In genomic region chr11:82792319-82792718, GRCh38 we compare ENCODE assay signal across 32 cellular contexts. TPM values are rescaled to one million over a fixed set of nuclear protein-coding genes. Genes with fewer than 3 reads are reported as not detected.
"Had no signal": no experiment of that assay in that cellular context is flagged by ENCODE, and none has a peak within 500 bp of the region (broad histone marks: within the 10 kb centered on the region; RNA-seq: fewer than 3 reads in every experiment).

No MANE protein-coding gene starts in this region.

- DNase-seq: activated B cell treated with CpG ODN at 0.5 μM for 24 hours; activated CD4-positive, alpha-beta T cell treated with anti-CD3 and anti-CD28 coated beads, Interleukin-2, amount 50 U/mL, for 1 hour; activated CD8-positive, alpha-beta T cell treated with anti-CD3 and anti-CD28 coated beads for 36 hours; activated gamma-delta T cell treated with Interleukin-2 at 50 U/mL for 16 hours; activated naive CD4-positive, alpha-beta T cell treated with anti-CD3 and anti-CD28 coated beads, Interleukin-2, amount 50 U/mL, for 16 hours; activated T-cell treated with anti-CD3 and anti-CD28 coated beads, Interleukin-2, amount 50 U/mL, for 4 hours; amygdala; caudate nucleus; foreskin keratinocyte; heart left ventricle; hypothalamus; immature natural killer cell; kidney; left colon; mammary epithelial cell; naive B cell; nucleus accumbens; pancreas; retina; sigmoid colon; small intestine; stimulated activated CD4-positive, alpha-beta T cell treated with anti-CD3 and anti-CD28 coated beads, Interleukin-1b, Interleukin-23, amount 100 ng/mL, for 48 hours; stimulated activated CD4-positive, alpha-beta T cell treated with anti-CD3 and anti-CD28 coated beads, Interleukin-4, amount 100 ng/mL, for 4 hours; stimulated activated CD8-positive, alpha-beta memory T cell treated with anti-CD3 and anti-CD28 coated beads, Interleukin-4, amount 100 ng/mL, for 48 hours; stimulated activated naive CD8-positive, alpha-beta T cell treated with anti-CD3 and anti-CD28 coated beads, Interleukin-15, amount 100 ng/mL, for 72 hours; T-helper 17 cell; T1000; thyroid gland had no signal

- H3K4me1 ChIP-seq: foreskin keratinocyte, pancreas, prostate gland, sigmoid colon, thyroid gland had no signal

- H3K27ac ChIP-seq: esophagus muscularis mucosa, foreskin keratinocyte, pancreas, prostate gland, sigmoid colon, thyroid gland had no signal

- FAIRE-seq: kidney, pancreas, small intestine had no signal

- H3K4me3 ChIP-seq: esophagus muscularis mucosa, heart left ventricle, pancreas, prostate gland, sigmoid colon, thyroid gland had no signal

- H3K36me3 ChIP-seq: esophagus muscularis mucosa, heart left ventricle, pancreas, prostate gland, sigmoid colon, thyroid gland had no signal

- H3K27me3 ChIP-seq: esophagus muscularis mucosa, foreskin keratinocyte, heart left ventricle, pancreas, sigmoid colon, thyroid gland had no signal

- H3K9me3 ChIP-seq: esophagus muscularis mucosa, heart left ventricle, pancreas, prostate gland, sigmoid colon, thyroid gland had no signal

- ATAC-seq: activated CD8-positive, alpha-beta T cell treated with anti-CD3 and anti-CD28 coated beads for 36 hours; activated T-cell treated with anti-CD3 and anti-CD28 coated beads, Interleukin-2, amount 50 U/mL, for 4 hours; activated T-helper 17 cell treated with anti-CD3 and anti-CD28 coated beads, Interleukin-2, amount 50 U/mL, for 72 hours; heart left ventricle; left colon; pancreas; stimulated activated memory B cell treated with anti-CD40 and anti-IgM and Interleukin-4, amounts not matched to agents 10 μg/mL and 1 μg/mL and 100 μg/mL, for 72 hours; stimulated activated naive CD8-positive, alpha-beta T cell treated with anti-CD3 and anti-CD28 coated beads, Interleukin-15, amount 100 ng/mL, for 72 hours; T-helper 17 cell had no signal

RNA-seq across cellular contexts. Expression of gene FAM181B, which starts 58.7 kb away (rescaled TPM):
- total RNA-seq: activated B cell treated with CpG ODN at 0.5 μM for 24 hours; activated CD8-positive, alpha-beta T cell treated with anti-CD3 and anti-CD28 coated beads for 36 hours; activated T-cell treated with anti-CD3 and anti-CD28 coated beads, Interleukin-2, amount 50 U/mL, for 4 hours; activated T-helper 17 cell treated with anti-CD3 and anti-CD28 coated beads, Interleukin-2, amount 50 U/mL, for 72 hours; T-helper 17 cell had no signal
- polyA plus RNA-seq: immature natural killer cell had no signal
